In genomic region chr2:237701033-237701858, GRCh38 we compare ENCODE assay signal across 8 cellular contexts.
DNase-seq lines count a peak whose midpoint lies in the region; ATAC-seq and TF ChIP-seq lines count a peak whose summit lies in the region.

No MANE protein-coding gene starts in this region.

- 53 to 61% (median 55%) methylated on average over 15 to 17 of the region's 17 CpGs for WGBS in heart left ventricle, 4 donors
- 43 to 66% methylated on average over 4 to 17 of the region's 17 CpGs for whole genome bisulfite sequencing in upper lobe of left lung, 2 donors

- no peaks in the 10 kb centered on the region for H3K27me3 ChIP-seq in heart left ventricle
- no peaks in the 10 kb centered on the region for H3K27me3 ChIP-seq in brain microvascular endothelial cell (replicated peaks)
- no peaks in the 10 kb centered on the region for H3K27me3 ChIP-seq in muscle layer of duodenum (ENCODE audit: low read depth, low read length)
- no peaks in the 10 kb centered on the region for H3K27me3 ChIP-seq in upper lobe of left lung

- intact Hi-C loops in heart left ventricle (cut with DNase I) (loop anchor here in 2 of 10 donors (5.0 kb wide), 1 partner anchor 36 kb away; no protein-coding TSS in a partner anchor), cardiac septum (cut with DNase I) (no loop called here)

- H3K9me3 ChIP-seq in heart left ventricle (no peaks in the 10 kb centered on the region), muscle layer of duodenum (ENCODE audit: control insufficient read depth in 1 of 2, low read length in 2 of 2) (no peaks in the 10 kb centered on the region), upper lobe of left lung (no peaks in the 10 kb centered on the region)

- peak overlapping the region in 2 of 12 donors; percentile 4 to 34 for H3K4me3 ChIP-seq in heart left ventricle
- H3K4me3 ChIP-seq in brain microvascular endothelial cell (ENCODE audit: low read depth, low read length), result no peak overlapping the region
- peak overlapping the region in 1 of 2 donors; percentile 34 for H3K4me3 ChIP-seq in muscle layer of duodenum (ENCODE audit: low read depth in 1 of 2, low read length in 2 of 2)
- H3K4me3 ChIP-seq in upper lobe of left lung, result no peak overlapping the region

- H3K36me3 ChIP-seq in heart left ventricle, result no peaks in the 10 kb centered on the region
- no peaks in the 10 kb centered on the region for H3K36me3 ChIP-seq in brain microvascular endothelial cell (replicated peaks)
- H3K36me3 ChIP-seq in muscle layer of duodenum (ENCODE audit: control insufficient read depth in 1 of 2, insufficient read depth in 2 of 2, low read length in 2 of 2), result no peaks in the 10 kb centered on the region
- no peaks in the 10 kb centered on the region for H3K36me3 ChIP-seq in upper lobe of left lung

- in situ Hi-C loops in brain microvascular endothelial cell (cut with HindIII; ENCODE audit: low pct_ligation_motif_present, low sequenced_read_pairs), result no loop called here

- TF ChIP-seq CTCF in heart left ventricle (IDR thresholded peaks at IDR 0.05) (no peak), brain microvascular endothelial cell (IDR thresholded peaks at IDR 0.05; ENCODE audit: low read depth, low read length, missing control alignments) (no peak), upper lobe of left lung (IDR thresholded peaks at IDR 0.05) (no peak)

- TF ChIP-seq POLR2A in heart left ventricle (IDR thresholded peaks at IDR 0.05) (no peak), upper lobe of left lung (IDR thresholded peaks at IDR 0.05) (no peak)

- no peak for DNase-seq in heart left ventricle
- no peak for DNase-seq in cardiac septum (ENCODE audit: low spot score)
- DNase-seq in brain microvascular endothelial cell, result no peak
- DNase-seq in upper lobe of left lung, result peak in 1 of 2 donors; percentile 51
- DNase-seq in GF-D8 (lab: John Stamatoyannopoulos, UW), result no peak
- DNase-seq in mucosa of gallbladder (ENCODE audit: low spot score), result no peak
- no peak for DNase-seq in DMS79 (lab: John Stamatoyannopoulos, UW)

- no peak for TF ChIP-seq EP300 in upper lobe of left lung (IDR thresholded peaks at IDR 0.05)

- ATAC-seq in heart left ventricle (no peak), upper lobe of left lung (ENCODE audit: low FRiP score in 2 of 2) (no peak)

- H3K27ac ChIP-seq in heart left ventricle (peak overlapping the region; percentile 60 to 98 (median 84)), brain microvascular endothelial cell (peak overlapping the region; percentile 96), muscle layer of duodenum (ENCODE audit: low read length) (peak overlapping the region; percentile 94), upper lobe of left lung (peak overlapping the region; percentile 76 to 84 (median 80))

- peaks cover 56 to 100% (median 98%) of the 10 kb centered on the region in 12 donors for H3K4me1 ChIP-seq in heart left ventricle
- H3K4me1 ChIP-seq in muscle layer of duodenum (ENCODE audit: control insufficient read depth in 1 of 2, insufficient read depth in 2 of 2, low read length in 2 of 2), result peaks cover 74 to 87% of the 10 kb centered on the region in 2 donors
- H3K4me1 ChIP-seq in upper lobe of left lung, result peaks cover 90 to 100% (median 96%) of the 10 kb centered on the region in 4 donors
